1 cellular context compared by ENCODE assay signal in the genomic region with DNA sequence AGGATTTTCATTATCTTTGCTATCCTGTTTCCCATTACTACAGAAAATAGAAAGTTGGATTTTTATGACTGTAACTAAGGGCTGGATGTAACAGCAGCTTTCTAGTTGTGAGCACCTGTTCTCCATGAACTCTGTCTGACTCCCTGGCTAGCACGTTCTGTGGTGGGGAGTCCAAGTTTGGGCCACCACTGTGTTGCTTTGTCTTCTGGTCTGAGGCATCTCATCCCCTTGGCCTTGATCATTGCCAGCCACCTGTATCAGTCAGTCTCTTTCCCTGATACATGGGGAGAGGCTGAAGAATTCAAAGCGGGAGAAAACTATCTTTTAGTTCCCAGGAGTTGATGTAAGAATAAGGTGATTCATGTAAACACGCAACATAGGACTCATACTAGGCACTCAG.
TF ChIP-seq lines count a peak whose summit lies in the region.

No MANE protein-coding gene starts in this region.

TF ChIP-seq in HepG2, 621 proteins besides CTCF, POLR2A, EP300 and RAD21:
- TF ChIP-seq, protein P1, sequence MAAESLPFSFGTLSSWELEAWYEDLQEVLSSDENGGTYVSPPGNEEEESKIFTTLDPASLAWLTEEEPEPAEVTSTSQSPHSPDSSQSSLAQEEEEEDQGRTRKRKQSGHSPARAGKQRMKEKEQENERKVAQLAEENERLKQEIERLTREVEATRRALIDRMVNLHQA (CRISPR knock-in tag; IDR thresholded peaks at IDR 0.05) = no peak
- TF ChIP-seq ZSCAN30 (CRISPR knock-in tag; IDR thresholded peaks at IDR 0.05) (no peak), SNRNP70 (IDR thresholded peaks at IDR 0.05; ENCODE audit: low read depth, low read length) (no peak), RFXAP (CRISPR knock-in tag; IDR thresholded peaks at IDR 0.05; ENCODE audit: borderline replicate concordance) (no peak), FOXA1 (IDR thresholded peaks at IDR 0.05) (no peak), FOXA1 (CRISPR knock-in tag; IDR thresholded peaks at IDR 0.05) (no peak), FOSL2 (CRISPR knock-in tag; IDR thresholded peaks at IDR 0.05) (no peak), DNMT1 (CRISPR knock-in tag; IDR thresholded peaks at IDR 0.05) (no peak), PAWR (CRISPR knock-in tag; IDR thresholded peaks at IDR 0.05; ENCODE audit: borderline replicate concordance) (no peak), POLR2AphosphoS2 (IDR thresholded peaks at IDR 0.05; ENCODE audit: low read depth, low read length) (no peak), MTA3 (CRISPR knock-in tag; IDR thresholded peaks at IDR 0.05) (no peak), SRY (CRISPR knock-in tag; IDR thresholded peaks at IDR 0.05) (no peak), ZNF672 (CRISPR knock-in tag; IDR thresholded peaks at IDR 0.05) (no peak)
TF ChIP-seq in HepG2: peak in this region for 0.
